Comparison of ENCODE assay signal across 23 cellular contexts in genomic region chr5:139925163-139925562, GRCh38.
"Had no signal": no experiment of that assay in that cellular context is flagged by ENCODE, and none has a peak within 500 bp of the region (broad histone marks: within the 10 kb centered on the region; RNA-seq: fewer than 3 reads in every experiment).

No MANE protein-coding gene starts in this region.

- H3K4me1 Mint-ChIP-seq: mesothelial cell of epicardium, naive B cell had no signal

- H3K9me3 ChIP-seq: left ventricle myocardium inferior, psoas muscle, right lobe of liver, tibial nerve, uterus had no signal

- H3K4me3 Mint-ChIP-seq: mesothelial cell of epicardium; naive B cell; stimulated activated naive CD8-positive, alpha-beta T cell treated with anti-CD3 and anti-CD28 coated beads, Interleukin-15, amount 100 ng/mL, for 72 hours; type B pancreatic cell had no signal

- H3K36me3 Mint-ChIP-seq: mesothelial cell of epicardium; natural killer cell; stimulated activated effector memory CD8-positive, alpha-beta T cell treated with anti-CD3 and anti-CD28 coated beads, Interleukin-12 subunit alpha, Interleukin-12 subunit beta, amount 100 ng/mL, for 72 hours; type B pancreatic cell had no signal

- H3K27me3 ChIP-seq: right lobe of liver, tibial nerve, uterus had no signal

- H3K27ac Mint-ChIP-seq: mesothelial cell of epicardium, naive B cell, type B pancreatic cell had no signal

- DNase-seq: hypothalamus; islet precursor cell; left ventricle myocardium inferior; mesendoderm; naive B cell; natural killer cell; nucleus accumbens; psoas muscle; right lobe of liver; stimulated activated CD4-positive, alpha-beta T cell treated with anti-CD3 and anti-CD28 coated beads, Interleukin-12 subunit alpha, Interleukin-12 subunit beta, amount 100 ng/mL, for 4 hours; stimulated activated CD4-positive, alpha-beta T cell treated with anti-CD3 and anti-CD28 coated beads, Interleukin-15, amount 100 ng/mL, for 24 hours; stimulated activated CD4-positive, alpha-beta T cell treated with anti-CD3 and anti-CD28 coated beads, Interleukin-2, amount 100 ng/mL, for 24 hours; stimulated activated CD4-positive, alpha-beta T cell treated with anti-CD3 and anti-CD28 coated beads, Interleukin-4, amount 100 ng/mL, for 1 hour; stimulated activated naive CD4-positive, alpha-beta T cell treated with Interleukin-2 at 50 U/mL for 16 hours; stimulated activated naive CD8-positive, alpha-beta T cell treated with anti-CD3 and anti-CD28 coated beads, Interleukin-15, amount 100 ng/mL, for 72 hours; uterus had no signal

- H3K9me3 Mint-ChIP-seq: mesothelial cell of epicardium; natural killer cell; stimulated activated effector memory CD8-positive, alpha-beta T cell treated with anti-CD3 and anti-CD28 coated beads, Interleukin-12 subunit alpha, Interleukin-12 subunit beta, amount 100 ng/mL, for 72 hours; stimulated activated naive CD8-positive, alpha-beta T cell treated with anti-CD3 and anti-CD28 coated beads, Interleukin-15, amount 100 ng/mL, for 72 hours; type B pancreatic cell had no signal

- H3K36me3 ChIP-seq: left ventricle myocardium inferior, right lobe of liver, tibial nerve, uterus had no signal

- H3K4me1 ChIP-seq: left ventricle myocardium inferior, parathyroid adenoma, psoas muscle, right lobe of liver, tibial nerve, uterus had no signal

- H3K4me3 ChIP-seq: left ventricle myocardium inferior, lung, psoas muscle, right lobe of liver, smooth muscle cell, tibial nerve, uterus had no signal

- H3K27ac ChIP-seq: left ventricle myocardium inferior, parathyroid adenoma, psoas muscle, right lobe of liver, tibial nerve, uterus had no signal
